ENCODE assay signal across 26 cellular contexts in the genomic region with DNA sequence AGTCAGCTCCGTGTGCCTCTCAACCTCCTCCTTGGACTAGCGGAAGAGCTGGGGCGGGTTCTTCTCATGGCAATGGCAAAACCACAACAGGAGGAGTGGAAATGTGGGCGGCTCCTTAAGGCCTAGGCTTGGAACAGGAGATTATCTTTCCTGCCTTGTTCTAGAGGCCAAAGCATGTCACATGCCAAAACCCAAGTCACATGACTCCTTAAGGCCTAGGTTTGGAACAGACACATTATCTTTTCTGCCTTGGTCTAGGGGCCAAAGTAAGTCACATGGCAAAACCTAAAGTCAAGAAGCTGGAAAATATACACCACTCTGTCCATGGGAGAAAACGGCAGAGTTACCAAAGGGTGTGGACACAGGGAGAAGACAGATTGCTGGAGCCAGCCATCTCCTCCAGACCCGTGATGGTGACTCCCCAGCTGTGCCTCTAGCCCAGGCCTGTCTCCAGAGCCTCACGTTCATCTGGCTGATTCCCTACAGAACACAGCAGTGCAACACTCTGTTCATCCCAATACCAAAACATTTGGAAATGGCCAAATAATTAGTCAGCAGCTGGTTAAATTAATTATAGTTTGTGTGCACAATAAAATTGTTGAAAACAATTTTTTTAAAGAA. TPM values are rescaled to one million over a fixed set of nuclear protein-coding genes. Genes with fewer than 3 reads are reported as not detected.
"Had no signal": no experiment of that assay in that cellular context is flagged by ENCODE, and none has a peak within 500 bp of the region (broad histone marks: within the 10 kb centered on the region; RNA-seq: fewer than 3 reads in every experiment).

No MANE protein-coding gene starts in this region.

- H3K4me3 Mint-ChIP-seq: activated B cell treated with CpG ODN at 0.5 μM for 24 hours; activated CD4-positive, alpha-beta memory T cell treated with anti-CD3 and anti-CD28 coated beads, Interleukin-2, amount 10 ng/mL, durations not matched to agents 7 days and 5 days; activated CD8-positive, alpha-beta memory T cell treated with anti-CD3 and anti-CD28 coated beads, Interleukin-2, amount 10 ng/mL, durations not matched to agents 7 days and 5 days; activated naive CD8-positive, alpha-beta T cell treated with anti-CD3 and anti-CD28 coated beads, Interleukin-2, amount 10 ng/mL, durations not matched to agents 7 days and 5 days; activated T-helper 17 cell treated with anti-CD3 and anti-CD28 coated beads, Interleukin-2, amount 50 U/mL, for 72 hours; brain; endodermal cell; nephron progenitor cell; stimulated activated naive CD8-positive, alpha-beta T cell treated with anti-CD3 and anti-CD28 coated beads, Interleukin-15, Interleukin-2, amounts not matched to agents 100 ng/mL and 50 ng/mL, for 24 hours; T-helper 2 cell treated with Interferon-gamma antibody and Interleukin-4, amounts not matched to agents 5 μg/mL and 100 μg/mL, for 36 hours had no signal

- H3K4me1 Mint-ChIP-seq: activated B cell treated with CpG ODN at 0.5 μM for 24 hours; activated CD4-positive, alpha-beta memory T cell treated with anti-CD3 and anti-CD28 coated beads, Interleukin-2, amount 10 ng/mL, durations not matched to agents 7 days and 5 days; activated CD8-positive, alpha-beta memory T cell treated with anti-CD3 and anti-CD28 coated beads, Interleukin-2, amount 10 ng/mL, durations not matched to agents 7 days and 5 days; activated naive CD8-positive, alpha-beta T cell treated with anti-CD3 and anti-CD28 coated beads, Interleukin-2, amount 10 ng/mL, durations not matched to agents 7 days and 5 days; brain had no signal

- H3K36me3 ChIP-seq: colonic mucosa, suprapubic skin, transverse colon, vagina had no signal

- ATAC-seq: activated CD8-positive, alpha-beta memory T cell treated with anti-CD3 and anti-CD28 coated beads, Interleukin-2, amount 10 ng/mL, durations not matched to agents 7 days and 5 days; activated T-helper 17 cell treated with anti-CD3 and anti-CD28 coated beads, Interleukin-2, amount 50 U/mL, for 72 hours; left colon had no signal

- H3K27ac Mint-ChIP-seq: activated B cell treated with CpG ODN at 0.5 μM for 24 hours; activated CD4-positive, alpha-beta memory T cell treated with anti-CD3 and anti-CD28 coated beads, Interleukin-2, amount 10 ng/mL, durations not matched to agents 7 days and 5 days; activated CD8-positive, alpha-beta memory T cell treated with anti-CD3 and anti-CD28 coated beads, Interleukin-2, amount 10 ng/mL, durations not matched to agents 7 days and 5 days; activated naive CD8-positive, alpha-beta T cell treated with anti-CD3 and anti-CD28 coated beads, Interleukin-2, amount 10 ng/mL, durations not matched to agents 7 days and 5 days; activated T-helper 17 cell treated with anti-CD3 and anti-CD28 coated beads, Interleukin-2, amount 50 U/mL, for 72 hours; brain; endodermal cell; nephron progenitor cell; progenitor cell of endocrine pancreas; stimulated activated naive CD8-positive, alpha-beta T cell treated with anti-CD3 and anti-CD28 coated beads, Interleukin-15, Interleukin-2, amounts not matched to agents 100 ng/mL and 50 ng/mL, for 24 hours; T-helper 2 cell treated with Interferon-gamma antibody and Interleukin-4, amounts not matched to agents 5 μg/mL and 100 μg/mL, for 36 hours had no signal

- H3K27ac ChIP-seq: colonic mucosa, epithelial cell of prostate, suprapubic skin, transverse colon, vagina had no signal

- H3K36me3 Mint-ChIP-seq: activated CD8-positive, alpha-beta memory T cell treated with anti-CD3 and anti-CD28 coated beads, Interleukin-2, amount 10 ng/mL, durations not matched to agents 7 days and 5 days; activated naive CD8-positive, alpha-beta T cell treated with anti-CD3 and anti-CD28 coated beads, Interleukin-2, amount 10 ng/mL, durations not matched to agents 7 days and 5 days; brain had no signal

- DNase-seq: activated B cell treated with CpG ODN at 0.5 μM for 24 hours; activated CD4-positive, alpha-beta memory T cell treated with anti-CD3 and anti-CD28 coated beads, Interleukin-2, amount 10 ng/mL, durations not matched to agents 7 days and 5 days; activated CD4-positive, alpha-beta T cell treated with anti-CD3 and anti-CD28 coated beads for 48 hours; activated CD8-positive, alpha-beta memory T cell treated with anti-CD3 and anti-CD28 coated beads, Interleukin-2, amount 10 ng/mL, durations not matched to agents 7 days and 5 days; activated naive CD4-positive, alpha-beta T cell treated with Interleukin-2 at 50 U/mL for 16 hours; activated naive CD8-positive, alpha-beta T cell treated with anti-CD3 and anti-CD28 coated beads, Interleukin-2, amount 10 ng/mL, durations not matched to agents 7 days and 5 days; central memory CD4-positive, alpha-beta T cell; colonic mucosa; endodermal cell; left colon; nephron progenitor cell; occipital lobe; transverse colon had no signal

- H3K4me1 ChIP-seq: colonic mucosa, suprapubic skin, transverse colon, vagina had no signal

- H3K4me3 ChIP-seq: colonic mucosa, suprapubic skin, transverse colon, vagina had no signal

- FAIRE-seq: islet of Langerhans had no signal

- H3K9me3 ChIP-seq: colonic mucosa, suprapubic skin, transverse colon, vagina had no signal

- H3K27me3 ChIP-seq: colonic mucosa, suprapubic skin, transverse colon, vagina had no signal

- H3K9me3 Mint-ChIP-seq: activated B cell treated with CpG ODN at 0.5 μM for 24 hours; activated T-helper 17 cell treated with anti-CD3 and anti-CD28 coated beads, Interleukin-2, amount 50 U/mL, for 72 hours had no signal

RNA-seq across cellular contexts. Expression of a gene that starts 34.2 kb away (rescaled TPM):
- total RNA-seq: activated B cell treated with CpG ODN at 0.5 μM for 24 hours; activated CD4-positive, alpha-beta memory T cell treated with anti-CD3 and anti-CD28 coated beads, Interleukin-2, amount 10 ng/mL, durations not matched to agents 7 days and 5 days; activated CD8-positive, alpha-beta memory T cell treated with anti-CD3 and anti-CD28 coated beads, Interleukin-2, amount 10 ng/mL, durations not matched to agents 7 days and 5 days; activated naive CD8-positive, alpha-beta T cell treated with anti-CD3 and anti-CD28 coated beads, Interleukin-2, amount 10 ng/mL, durations not matched to agents 7 days and 5 days; activated T-helper 17 cell treated with anti-CD3 and anti-CD28 coated beads, Interleukin-2, amount 50 U/mL, for 72 hours; colonic mucosa; endodermal cell; glomerular endothelial cell; left colon; lung microvascular endothelial cell; myocyte; occipital lobe; progenitor cell of endocrine pancreas; skeletal muscle tissue; suprapubic skin; transverse colon; vagina had no signal
